Comparison of ENCODE assay signal across 13 cellular contexts in the genomic region with DNA sequence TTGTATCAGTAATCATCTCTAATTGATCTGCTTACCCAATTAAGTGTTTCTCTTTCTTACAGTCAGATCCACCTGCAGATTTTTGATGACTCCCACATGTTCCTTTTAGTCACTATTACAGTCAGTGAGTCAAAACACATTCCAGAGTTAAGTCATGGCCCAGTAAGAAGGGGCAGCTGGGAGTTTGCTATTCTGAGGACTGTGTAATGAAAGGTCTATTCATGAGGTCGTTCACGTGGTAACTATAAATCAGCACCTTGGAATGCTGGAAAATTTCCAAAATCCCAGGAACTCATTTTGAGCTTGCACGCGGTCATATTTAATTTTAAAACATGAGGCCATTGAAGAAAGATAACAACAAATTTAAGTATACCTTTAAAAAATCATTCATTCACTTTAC.
DNase-seq lines count a peak whose midpoint lies in the region; ATAC-seq, FAIRE-seq and TF ChIP-seq lines count a peak whose summit lies in the region.
"Had no signal": no experiment of that assay in that cellular context is flagged by ENCODE, and none has a peak within 500 bp of the region (broad histone marks: within the 10 kb centered on the region; RNA-seq: fewer than 3 reads in every experiment).

No MANE protein-coding gene starts in this region.

- H3K9ac ChIP-seq in endodermal cell (ENCODE audit: extremely low read depth, low read length, poor library complexity, severe bottlenecking) = no peak overlapping the region

- POLR2A ChIA-PET in A549 (lab: Yijun Ruan, JAX) = no interaction called here

- CTCF ChIA-PET in A549 (lab: Yijun Ruan, JAX) = no interaction called here

- H3K4me3 ChIP-seq in A549 = no peak overlapping the region
- no peak overlapping the region for H3K4me3 ChIP-seq in body of pancreas
- H3K4me3 ChIP-seq in endodermal cell (ENCODE audit: low read length) = no peak overlapping the region
- H3K4me3 ChIP-seq: esophagus muscularis mucosa had no signal

- no peak for FAIRE-seq in A549 (lab: Jason Lieb, UNC)

- no peaks in the 10 kb centered on the region for H3K27me3 Mint-ChIP-seq in activated naive CD8-positive, alpha-beta T cell treated with anti-CD3 and anti-CD28 coated beads, Interleukin-2, amount 50 U/mL, for 24 hours
- no peaks in the 10 kb centered on the region for H3K27me3 Mint-ChIP-seq in endodermal cell (ENCODE audit: insufficient read depth)
- H3K27me3 Mint-ChIP-seq: CD4-positive, CD25-positive, alpha-beta regulatory T cell had no signal

- intact Hi-C loops in body of pancreas (cut with DNase I) = no loop called here

- H3K27ac ChIP-seq in A549 = no peak overlapping the region
- H3K27ac ChIP-seq in body of pancreas = peak overlapping the region in 3 of 4 donors; percentile 45 to 65 (median 60)
- no peak overlapping the region for H3K27ac ChIP-seq in endodermal cell (ENCODE audit: low read depth, low read length)
- H3K27ac ChIP-seq: esophagus muscularis mucosa, neutrophil had no signal

- peaks cover 2% of the 10 kb centered on the region for H3K4me1 Mint-ChIP-seq in activated naive CD8-positive, alpha-beta T cell treated with anti-CD3 and anti-CD28 coated beads, Interleukin-2, amount 50 U/mL, for 24 hours
- no peaks in the 10 kb centered on the region for H3K4me1 Mint-ChIP-seq in endodermal cell

- H3K27ac Mint-ChIP-seq in activated naive CD8-positive, alpha-beta T cell treated with anti-CD3 and anti-CD28 coated beads, Interleukin-2, amount 50 U/mL, for 24 hours = no peak overlapping the region
- H3K27ac Mint-ChIP-seq in endodermal cell = no peak overlapping the region
- H3K27ac Mint-ChIP-seq: CD4-positive, CD25-positive, alpha-beta regulatory T cell had no signal

- H3K4me1 ChIP-seq in A549 (no peaks in the 10 kb centered on the region), body of pancreas (no peaks in the 10 kb centered on the region), endodermal cell (ENCODE audit: control insufficient read depth, insufficient read depth, low read length) (no peaks in the 10 kb centered on the region)

- peak in 1 of 2 experiments; percentile 47 for DNase-seq in A549 (ENCODE audit: low read depth in 1 of 2, low spot score in 1 of 2)
- peak; percentile 99 for DNase-seq in HS-5 (ENCODE audit: low read depth)
- DNase-seq in body of pancreas = peak in 3 of 4 donors; percentile 15 to 57 (median 44)
- DNase-seq in iris pigment epithelial cell (ENCODE audit: low read depth) = peak; percentile 99
- no peak for DNase-seq in HuH-7 (ENCODE audit: low spot score)
- no peak for DNase-seq in activated naive CD8-positive, alpha-beta T cell treated with anti-CD3 and anti-CD28 coated beads, Interleukin-2, amount 50 U/mL, for 24 hours
- no peak for DNase-seq in endodermal cell
- DNase-seq: activated effector memory CD4-positive, alpha-beta T cell treated with Interleukin-2 at 50 U/mL for 16 hours; CD4-positive, CD25-positive, alpha-beta regulatory T cell; stimulated activated CD8-positive, alpha-beta memory T cell treated with anti-CD3 and anti-CD28 coated beads, Interleukin-4, amount 100 ng/mL, for 48 hours had no signal

- no peak for TF ChIP-seq RAD21 in A549 (conservative IDR thresholded peaks at IDR 0.05 in 1 of 2, IDR thresholded peaks at IDR 0.05 in 1 of 2)

- WGBS in A549 (ENCODE audit: missing lambda C conversion rate) = 18% methylated on average over 4 of the region's 4 CpGs
- 22 to 36% methylated on average over 4 of the region's 4 CpGs for WGBS in body of pancreas, 2 donors
- 76 to 86% methylated on average over 2 to 4 of the region's 4 CpGs for WGBS in endodermal cell (ENCODE audit: insufficient coverage in 1 of 2, insufficient read length in 1 of 2), 2 experiments

- TF ChIP-seq CTCF in A549 (IDR thresholded peaks at IDR 0.05) (no peak), body of pancreas (IDR thresholded peaks at IDR 0.05) (no peak), endodermal cell (conservative IDR thresholded peaks at IDR 0.05) (no peak)

- H3K4me3 Mint-ChIP-seq in activated naive CD8-positive, alpha-beta T cell treated with anti-CD3 and anti-CD28 coated beads, Interleukin-2, amount 50 U/mL, for 24 hours = no peak overlapping the region
- H3K4me3 Mint-ChIP-seq in endodermal cell = no peak overlapping the region
- H3K4me3 Mint-ChIP-seq: CD4-positive, CD25-positive, alpha-beta regulatory T cell had no signal

- H3K4me2 ChIP-seq in A549 = no peak overlapping the region

- H3K36me3 ChIP-seq in body of pancreas (replicated peaks in 1 of 2; ENCODE audit: insufficient read depth in 1 of 2, low read depth in 2 of 2) (no peaks in the 10 kb centered on the region), endodermal cell (ENCODE audit: control insufficient read depth, insufficient read depth, low read length) (no peaks in the 10 kb centered on the region)
- H3K36me3 ChIP-seq: esophagus muscularis mucosa, neutrophil had no signal

- no peak for TF ChIP-seq EP300 in A549 (IDR thresholded peaks at IDR 0.05)

- H3K9me3 Mint-ChIP-seq in activated naive CD8-positive, alpha-beta T cell treated with anti-CD3 and anti-CD28 coated beads, Interleukin-2, amount 50 U/mL, for 24 hours = no peaks in the 10 kb centered on the region
- H3K9me3 Mint-ChIP-seq in endodermal cell = no peaks in the 10 kb centered on the region

- H3K9me3 ChIP-seq in A549 = no peaks in the 10 kb centered on the region; the same call in 2 of the 3 replicates
- no peaks in the 10 kb centered on the region for H3K9me3 ChIP-seq in body of pancreas
- no peaks in the 10 kb centered on the region for H3K9me3 ChIP-seq in endodermal cell (ENCODE audit: control insufficient read depth, low read length)
- H3K9me3 ChIP-seq: esophagus muscularis mucosa, neutrophil had no signal

- H3K27me3 ChIP-seq in body of pancreas (no peaks in the 10 kb centered on the region), endodermal cell (ENCODE audit: control insufficient read depth, insufficient read depth, low read length, poor library complexity, severe bottlenecking) (no peaks in the 10 kb centered on the region)
- H3K27me3 ChIP-seq: esophagus muscularis mucosa, neutrophil had no signal

- ATAC-seq in A549 (peak; percentile 55 to 68; a peak in 2 of 6 replicates), body of pancreas (peak; percentile 98), GM18502 (IDR thresholded peaks at IDR 0.05; ENCODE audit: poor library complexity, unreplicated experiment) (no peak)
- no peak for ATAC-seq in activated naive CD8-positive, alpha-beta T cell treated with anti-CD3 and anti-CD28 coated beads, Interleukin-2, amount 50 U/mL, for 24 hours

- TF ChIP-seq POLR2A in A549 (IDR thresholded peaks at IDR 0.05; ENCODE audit: low read length) (no peak), body of pancreas (IDR thresholded peaks at IDR 0.05) (no peak)

- no peaks in the 10 kb centered on the region for H3K36me3 Mint-ChIP-seq in activated naive CD8-positive, alpha-beta T cell treated with anti-CD3 and anti-CD28 coated beads, Interleukin-2, amount 50 U/mL, for 24 hours (ENCODE audit: low read depth)
- H3K36me3 Mint-ChIP-seq in endodermal cell (ENCODE audit: low read depth) = no peaks in the 10 kb centered on the region
- H3K36me3 Mint-ChIP-seq: CD4-positive, CD25-positive, alpha-beta regulatory T cell had no signal

TF ChIP-seq in A549, 52 proteins besides CTCF, POLR2A, EP300 and RAD21:
- no peak for TF ChIP-seq KDM1A (IDR thresholded peaks at IDR 0.05; ENCODE audit: low read depth)
- no peak for TF ChIP-seq CHD4 (IDR thresholded peaks at IDR 0.05; ENCODE audit: borderline replicate concordance)
- TF ChIP-seq MYC (IDR thresholded peaks at IDR 0.05; ENCODE audit: borderline replicate concordance, low read length) = no peak
- no peak for TF ChIP-seq KDM5A (IDR thresholded peaks at IDR 0.05)
- TF ChIP-seq, protein P1, sequence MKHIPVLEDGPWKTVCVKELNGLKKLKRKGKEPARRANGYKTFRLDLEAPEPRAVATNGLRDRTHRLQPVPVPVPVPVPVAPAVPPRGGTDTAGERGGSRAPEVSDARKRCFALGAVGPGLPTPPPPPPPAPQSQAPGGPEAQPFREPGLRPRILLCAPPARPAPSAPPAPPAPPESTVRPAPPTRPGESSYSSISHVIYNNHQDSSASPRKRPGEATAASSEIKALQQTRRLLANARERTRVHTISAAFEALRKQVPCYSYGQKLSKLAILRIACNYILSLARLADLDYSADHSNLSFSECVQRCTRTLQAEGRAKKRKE (CRISPR knock-in tag; IDR thresholded peaks at IDR 0.05; ENCODE audit: low read depth) = no peak
- TF ChIP-seq RNF2 (IDR thresholded peaks at IDR 0.05; ENCODE audit: borderline replicate concordance, low read depth) = no peak
- no peak for TF ChIP-seq HEYL (CRISPR knock-in tag; IDR thresholded peaks at IDR 0.05)
- no peak for TF ChIP-seq TFCP2L1 (CRISPR knock-in tag; IDR thresholded peaks at IDR 0.05)

Comparison
In these comparisons a context has a peak if more than half of its experiments do, and no peak if none do; other contexts are left out.
1. ATAC-seq: peak in A549 (2 of 2) and body of pancreas (single experiment); none in activated naive CD8-positive, alpha-beta T cell treated with anti-CD3 and anti-CD28 coated beads, Interleukin-2, amount 50 U/mL, for 24 hours (single experiment) and GM18502 (single experiment).
2. DNase-seq: peak in HS-5 (single experiment), body of pancreas (3 of 4) and iris pigment epithelial cell (single experiment); none in HuH-7 (single experiment), activated naive CD8-positive, alpha-beta T cell treated with anti-CD3 and anti-CD28 coated beads, Interleukin-2, amount 50 U/mL, for 24 hours (single experiment) and endodermal cell (single experiment).
3. H3K27ac ChIP-seq: peak in body of pancreas (3 of 4); none in A549 (0 of 2) and endodermal cell (single experiment).